8 cellular contexts compared by ENCODE assay signal in the genomic region with DNA sequence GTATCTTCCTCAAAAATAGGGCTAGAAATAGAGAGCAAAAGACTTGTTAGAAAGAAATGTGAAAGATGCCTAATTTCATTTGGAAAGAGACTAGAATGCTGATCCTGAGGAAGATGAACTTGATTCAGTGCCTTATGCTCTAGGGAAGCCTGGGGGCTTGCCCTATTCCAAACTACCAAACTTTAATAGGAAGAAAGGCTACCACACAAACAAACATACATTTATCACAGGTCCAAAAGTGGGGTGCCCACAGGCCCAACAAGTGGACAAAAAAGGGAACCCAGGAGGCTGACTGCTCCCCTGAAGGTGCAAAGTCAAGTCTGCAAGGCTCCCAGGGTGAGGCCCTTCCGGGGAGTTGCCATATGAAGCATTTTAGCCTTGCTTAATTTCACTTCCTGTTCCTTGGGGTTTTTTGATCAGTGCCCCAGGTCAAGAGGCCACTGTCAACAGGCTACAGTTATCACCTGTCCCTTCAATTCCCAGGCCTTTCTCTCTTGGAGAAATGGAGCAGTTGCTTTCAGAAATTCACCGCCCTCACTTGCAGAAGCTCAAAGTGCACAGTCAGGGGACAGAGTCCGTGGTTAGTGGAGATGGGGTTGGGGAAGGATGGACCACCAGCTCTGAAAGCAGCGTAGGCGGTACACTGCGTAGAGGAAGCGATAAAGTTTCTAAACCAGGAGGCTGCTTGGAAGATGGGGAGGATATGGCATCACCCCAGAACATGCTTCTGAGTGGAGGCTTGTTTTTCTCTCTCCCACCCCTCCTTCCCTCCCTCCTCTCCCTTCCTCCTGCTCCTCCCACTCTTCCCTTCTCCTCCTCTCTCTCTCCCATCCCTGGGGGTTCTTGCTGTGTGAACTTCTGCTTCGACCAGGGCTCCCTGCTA. TPM values are rescaled to one million over a fixed set of nuclear protein-coding genes. Genes with fewer than 3 reads are reported as not detected.
DNase-seq lines count a peak whose midpoint lies in the region; ATAC-seq and TF ChIP-seq lines count a peak whose summit lies in the region.

No MANE protein-coding gene starts in this region.

- H3K9me3 ChIP-seq in sigmoid colon: no peaks in the 10 kb centered on the region

- H3K27ac ChIP-seq in GM23338 (ENCODE audit: low read depth) (no peak overlapping the region), sigmoid colon (peak overlapping the region in 2 of 4 donors; percentile 8 to 27)

- no peaks in the 10 kb centered on the region for H3K79me2 ChIP-seq in GM23338 (replicated peaks; ENCODE audit: insufficient read depth)

- TF ChIP-seq POLR2A in sigmoid colon (IDR thresholded peaks at IDR 0.05): no peak

- 60 to 75% methylated on average over 8 of the region's 8 CpGs for WGBS in sigmoid colon, 2 donors

- no peaks in the 10 kb centered on the region for H4K20me1 ChIP-seq in GM23338 (replicated peaks; ENCODE audit: insufficient read depth)

- H3K4me3 ChIP-seq in GM23338: no peak overlapping the region
- H3K4me3 ChIP-seq in sigmoid colon: no peak overlapping the region

- TF ChIP-seq EP300 in sigmoid colon (IDR thresholded peaks at IDR 0.05): no peak

- H3K27ac Mint-ChIP-seq in GM23338: peak overlapping the region; percentile 66; the same call in 1 of the 2 replicates

- intact Hi-C loops in sigmoid colon (cut with DNase I): loop anchor here (5.0 kb wide), 1 partner anchor 51 kb away; no protein-coding TSS in a partner anchor

- H3K4me1 Mint-ChIP-seq in GM23338: peaks cover 46% of the 10 kb centered on the region

- no peaks in the 10 kb centered on the region for H3F3A ChIP-seq in GM23338 (replicated peaks; ENCODE audit: low read depth)

- no peak for TF ChIP-seq CTCF in GM23338 (conservative IDR thresholded peaks at IDR 0.05; ENCODE audit: low read depth in 2 of 2)
- no peak for TF ChIP-seq CTCF in sigmoid colon (IDR thresholded peaks at IDR 0.05)

- no peak overlapping the region for H3K4me3 Mint-ChIP-seq in GM23338

- H3K36me3 ChIP-seq in GM23338 (ENCODE audit: insufficient read depth) (no peaks in the 10 kb centered on the region), sigmoid colon (no peaks in the 10 kb centered on the region)

- H3K9me2 ChIP-seq in GM23338 (ENCODE audit: insufficient read depth): peaks cover 5% of the 10 kb centered on the region; the same call in 1 of the 2 replicates

- H3K9me3 Mint-ChIP-seq in GM23338: no peaks in the 10 kb centered on the region; the same call in 2 of the 3 replicates

- H3K27me3 ChIP-seq in GM23338 (ENCODE audit: insufficient read depth): no peaks in the 10 kb centered on the region
- no peaks in the 10 kb centered on the region for H3K27me3 ChIP-seq in sigmoid colon

- H3K4me2 ChIP-seq in GM23338: peak overlapping the region; percentile 41; the same call in 1 of the 2 replicates

- DNase-seq in GM23338 (ENCODE audit: low spot score) (no peak), NAMALWA (ENCODE audit: low spot score) (peak; percentile 64), globus pallidus (ENCODE audit: low spot score) (peak; percentile 4), sigmoid colon (no peak), SW 1271 (lab: John Stamatoyannopoulos, UW) (no peak), COR-L47 (lab: John Stamatoyannopoulos, UW) (no peak), COLO668 (lab: John Stamatoyannopoulos, UW; ENCODE audit: unreplicated experiment) (no peak)

- ATAC-seq in GM18867 (IDR thresholded peaks at IDR 0.05; ENCODE audit: unreplicated experiment) (peak; percentile 89), GM23338 (peak; percentile 62)

- H3K27me3 Mint-ChIP-seq in GM23338 (ENCODE audit: insufficient read depth, low read depth, poor library complexity): peaks cover 4% of the 10 kb centered on the region

- H3K4me1 ChIP-seq in GM23338 (ENCODE audit: insufficient read depth) (peaks cover 17% of the 10 kb centered on the region), sigmoid colon (peaks cover 0 to 14% (median 8%) of the 10 kb centered on the region in 4 donors)

- H2AFZ ChIP-seq in GM23338: peak overlapping the region; percentile 78

- no peaks in the 10 kb centered on the region for H3K36me3 Mint-ChIP-seq in GM23338 (ENCODE audit: low read depth)

TF ChIP-seq in GM23338, 12 proteins besides CTCF, POLR2A, EP300 and RAD21:
- TF ChIP-seq, protein P1, sequence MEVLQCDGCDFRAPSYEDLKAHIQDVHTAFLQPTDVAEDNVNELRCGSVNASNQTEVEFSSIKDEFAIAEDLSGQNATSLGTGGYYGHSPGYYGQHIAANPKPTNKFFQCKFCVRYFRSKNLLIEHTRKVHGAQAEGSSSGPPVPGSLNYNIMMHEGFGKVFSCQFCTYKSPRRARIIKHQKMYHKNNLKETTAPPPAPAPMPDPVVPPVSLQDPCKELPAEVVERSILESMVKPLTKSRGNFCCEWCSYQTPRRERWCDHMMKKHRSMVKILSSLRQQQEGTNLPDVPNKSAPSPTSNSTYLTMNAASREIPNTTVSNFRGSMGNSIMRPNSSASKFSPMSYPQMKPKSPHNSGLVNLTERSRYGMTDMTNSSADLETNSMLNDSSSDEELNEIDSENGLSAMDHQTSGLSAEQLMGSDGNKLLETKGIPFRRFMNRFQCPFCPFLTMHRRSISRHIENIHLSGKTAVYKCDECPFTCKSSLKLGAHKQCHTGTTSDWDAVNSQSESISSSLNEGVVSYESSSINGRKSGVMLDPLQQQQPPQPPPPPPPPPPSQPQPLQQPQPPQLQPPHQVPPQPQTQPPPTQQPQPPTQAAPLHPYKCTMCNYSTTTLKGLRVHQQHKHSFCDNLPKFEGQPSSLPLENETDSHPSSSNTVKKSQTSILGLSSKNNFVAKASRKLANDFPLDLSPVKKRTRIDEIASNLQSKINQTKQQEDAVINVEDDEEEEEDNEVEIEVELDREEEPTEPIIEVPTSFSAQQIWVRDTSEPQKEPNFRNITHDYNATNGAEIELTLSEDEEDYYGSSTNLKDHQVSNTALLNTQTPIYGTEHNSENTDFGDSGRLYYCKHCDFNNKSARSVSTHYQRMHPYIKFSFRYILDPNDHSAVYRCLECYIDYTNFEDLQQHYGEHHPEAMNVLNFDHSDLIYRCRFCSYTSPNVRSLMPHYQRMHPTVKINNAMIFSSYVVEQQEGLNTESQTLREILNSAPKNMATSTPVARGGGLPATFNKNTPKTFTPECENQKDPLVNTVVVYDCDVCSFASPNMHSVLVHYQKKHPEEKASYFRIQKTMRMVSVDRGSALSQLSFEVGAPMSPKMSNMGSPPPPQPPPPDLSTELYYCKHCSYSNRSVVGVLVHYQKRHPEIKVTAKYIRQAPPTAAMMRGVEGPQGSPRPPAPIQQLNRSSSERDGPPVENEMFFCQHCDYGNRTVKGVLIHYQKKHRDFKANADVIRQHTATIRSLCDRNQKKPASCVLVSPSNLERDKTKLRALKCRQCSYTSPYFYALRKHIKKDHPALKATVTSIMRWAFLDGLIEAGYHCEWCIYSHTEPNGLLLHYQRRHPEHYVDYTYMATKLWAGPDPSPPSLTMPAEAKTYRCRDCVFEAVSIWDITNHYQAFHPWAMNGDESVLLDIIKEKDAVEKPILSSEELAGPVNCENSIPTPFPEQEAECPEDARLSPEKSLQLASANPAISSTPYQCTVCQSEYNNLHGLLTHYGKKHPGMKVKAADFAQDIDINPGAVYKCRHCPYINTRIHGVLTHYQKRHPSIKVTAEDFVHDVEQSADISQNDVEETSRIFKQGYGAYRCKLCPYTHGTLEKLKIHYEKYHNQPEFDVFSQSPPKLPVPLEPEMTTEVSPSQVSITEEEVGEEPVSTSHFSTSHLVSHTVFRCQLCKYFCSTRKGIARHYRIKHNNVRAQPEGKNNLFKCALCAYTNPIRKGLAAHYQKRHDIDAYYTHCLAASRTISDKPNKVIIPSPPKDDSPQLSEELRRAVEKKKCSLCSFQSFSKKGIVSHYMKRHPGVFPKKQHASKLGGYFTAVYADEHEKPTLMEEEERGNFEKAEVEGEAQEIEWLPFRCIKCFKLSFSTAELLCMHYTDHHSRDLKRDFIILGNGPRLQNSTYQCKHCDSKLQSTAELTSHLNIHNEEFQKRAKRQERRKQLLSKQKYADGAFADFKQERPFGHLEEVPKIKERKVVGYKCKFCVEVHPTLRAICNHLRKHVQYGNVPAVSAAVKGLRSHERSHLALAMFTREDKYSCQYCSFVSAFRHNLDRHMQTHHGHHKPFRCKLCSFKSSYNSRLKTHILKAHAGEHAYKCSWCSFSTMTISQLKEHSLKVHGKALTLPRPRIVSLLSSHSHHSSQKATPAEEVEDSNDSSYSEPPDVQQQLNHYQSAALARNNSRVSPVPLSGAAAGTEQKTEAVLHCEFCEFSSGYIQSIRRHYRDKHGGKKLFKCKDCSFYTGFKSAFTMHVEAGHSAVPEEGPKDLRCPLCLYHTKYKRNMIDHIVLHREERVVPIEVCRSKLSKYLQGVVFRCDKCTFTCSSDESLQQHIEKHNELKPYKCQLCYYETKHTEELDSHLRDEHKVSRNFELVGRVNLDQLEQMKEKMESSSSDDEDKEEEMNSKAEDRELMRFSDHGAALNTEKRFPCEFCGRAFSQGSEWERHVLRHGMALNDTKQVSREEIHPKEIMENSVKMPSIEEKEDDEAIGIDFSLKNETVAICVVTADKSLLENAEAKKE (CRISPR knock-in tag; IDR thresholded peaks at IDR 0.05): no peak
- no peak for TF ChIP-seq JUNB (IDR thresholded peaks at IDR 0.05; ENCODE audit: unreplicated experiment)

RNA-seq across cellular contexts. Expression of a gene that starts 36.4 kb away (rescaled TPM):
- total RNA-seq in GM23338 (2014; rRNA removed; shearing (Covaris generic)): 1.7 and 2.7 TPM in 2 replicates
- polyA plus RNA-seq in GM23338 (2016; fragmentation: Nextera tagmentation; extraction: Ambion mirVana) (1.0 and 1.8 TPM in 2 replicates), sigmoid colon (1 to 10 TPM in 1 of 3 donors, under 1 TPM in 2; under 0.01 to 3.2 (median 0.69) TPM)
- under 1 TPM; 0.54 to 0.82 (median 0.63) TPM for total RNA-seq in sigmoid colon

Comparison
In these comparisons a context has a peak if more than half of its experiments do, and no peak if none do; other contexts are left out.
1. DNase-seq: peak in NAMALWA (single experiment) and globus pallidus (single experiment); none in GM23338 (single experiment), sigmoid colon (single experiment), SW 1271 (0 of 2), COR-L47 (single experiment) and COLO668 (single experiment).